ENCODE assay signal across 18 cellular contexts in genomic region chr2:171405546-171405945, GRCh38. TPM values are rescaled to one million over a fixed set of nuclear protein-coding genes. Genes with fewer than 3 reads are reported as not detected.
DNase-seq lines count a peak whose midpoint lies in the region; ATAC-seq and TF ChIP-seq lines count a peak whose summit lies in the region.
"Had no signal": no experiment of that assay in that cellular context is flagged by ENCODE, and none has a peak within 500 bp of the region (broad histone marks: within the 10 kb centered on the region; RNA-seq: fewer than 3 reads in every experiment).

No MANE protein-coding gene starts in this region.

- peaks cover 3% of the 10 kb centered on the region; the same call in 1 of the 2 replicates for H3K79me2 ChIP-seq in MM.1S (ENCODE audit: low read length)

- H3K9ac ChIP-seq in MM.1S (ENCODE audit: low read length): 0 out of 2 replicates have a peak overlapping the region, but pooled peaks have one; percentile 11

- peaks cover 29% of the 10 kb centered on the region for H3F3A ChIP-seq in MM.1S (ENCODE audit: insufficient read depth, low read length)

- no peak for TF ChIP-seq CTCF in MM.1S (IDR thresholded peaks at IDR 0.05; ENCODE audit: low read length)
- no peak for TF ChIP-seq CTCF in WTC11 (IDR thresholded peaks at IDR 0.05)
- TF ChIP-seq CTCF in WERI-Rb-1 (IDR thresholded peaks at IDR 0.05; ENCODE audit: low read depth, low read length): no peak

- H3K4me1 Mint-ChIP-seq in activated naive CD4-positive, alpha-beta T cell treated with anti-CD3 and anti-CD28 coated beads, Interleukin-2, amount 50 U/mL, for 24 hours: peaks cover 20% of the 10 kb centered on the region
- peaks cover 63% of the 10 kb centered on the region for H3K4me1 Mint-ChIP-seq in WTC11
- peaks cover 40% of the 10 kb centered on the region for H3K4me1 Mint-ChIP-seq in stimulated activated effector memory CD8-positive, alpha-beta T cell treated with anti-CD3 and anti-CD28 coated beads, Interleukin-12 subunit alpha, Interleukin-12 subunit beta, amount 100 ng/mL, for 72 hours

- CTCF ChIA-PET in WTC11 (lab: Charles Lee): interaction anchor here (1.1 kb wide), 1 partner anchor 11 kb away, joined by 3 read pairs; no protein-coding TSS in a partner anchor

- peaks cover 33% of the 10 kb centered on the region for H3K4me1 ChIP-seq in MM.1S (ENCODE audit: low read length)

- H3K27ac Mint-ChIP-seq in activated naive CD4-positive, alpha-beta T cell treated with anti-CD3 and anti-CD28 coated beads, Interleukin-2, amount 50 U/mL, for 24 hours: peak overlapping the region; percentile 2
- peak overlapping the region; percentile 1 for H3K27ac Mint-ChIP-seq in WTC11
- peak overlapping the region; percentile 24 for H3K27ac Mint-ChIP-seq in stimulated activated effector memory CD8-positive, alpha-beta T cell treated with anti-CD3 and anti-CD28 coated beads, Interleukin-12 subunit alpha, Interleukin-12 subunit beta, amount 100 ng/mL, for 72 hours
- H3K27ac Mint-ChIP-seq: CD4-positive, alpha-beta T cell; GM23338 had no signal

- POLR2A ChIA-PET in WTC11 (lab: Charles Lee): interaction anchor here (0.6 to 0.7 kb wide), 3 partner anchors 31 to 210 kb away, joined by 3 read pairs; no protein-coding TSS in a partner anchor

- no peaks in the 10 kb centered on the region for H3K9me2 ChIP-seq in MM.1S (replicated peaks; ENCODE audit: insufficient read depth, low read length)

- H3K4me3 Mint-ChIP-seq in activated naive CD4-positive, alpha-beta T cell treated with anti-CD3 and anti-CD28 coated beads, Interleukin-2, amount 50 U/mL, for 24 hours: no peak overlapping the region
- no peak overlapping the region for H3K4me3 Mint-ChIP-seq in WTC11
- H3K4me3 Mint-ChIP-seq in stimulated activated effector memory CD8-positive, alpha-beta T cell treated with anti-CD3 and anti-CD28 coated beads, Interleukin-12 subunit alpha, Interleukin-12 subunit beta, amount 100 ng/mL, for 72 hours: no peak overlapping the region
- H3K4me3 Mint-ChIP-seq: CD4-positive, alpha-beta T cell; GM23338 had no signal

- H3K27ac ChIP-seq in MM.1S (ENCODE audit: low read length): peak overlapping the region; percentile 78
- H3K27ac ChIP-seq in WERI-Rb-1: no peak overlapping the region
- H3K27ac ChIP-seq: SJCRH30 had no signal

- peak overlapping the region; percentile 2; the same call in 1 of the 2 replicates for H2AFZ ChIP-seq in MM.1S (ENCODE audit: low read length)
- H2AFZ ChIP-seq: GM23338 had no signal

- H3K27me3 ChIP-seq in MM.1S (replicated peaks; ENCODE audit: insufficient read depth, low read length): no peaks in the 10 kb centered on the region
- H3K27me3 ChIP-seq in WERI-Rb-1 (ENCODE audit: insufficient read depth, low read depth, severe bottlenecking): no peaks in the 10 kb centered on the region
- H3K27me3 ChIP-seq: SJCRH30 had no signal

- H3K27me3 Mint-ChIP-seq in activated naive CD4-positive, alpha-beta T cell treated with anti-CD3 and anti-CD28 coated beads, Interleukin-2, amount 50 U/mL, for 24 hours: no peaks in the 10 kb centered on the region
- H3K27me3 Mint-ChIP-seq in WTC11 (ENCODE audit: low read depth): no peaks in the 10 kb centered on the region
- H3K27me3 Mint-ChIP-seq: CD4-positive, alpha-beta T cell had no signal

- H3K36me3 ChIP-seq in MM.1S (replicated peaks; ENCODE audit: insufficient read depth, low read length): no peaks in the 10 kb centered on the region
- H3K36me3 ChIP-seq in WERI-Rb-1: no peaks in the 10 kb centered on the region
- H3K36me3 ChIP-seq: SJCRH30 had no signal

- H4K20me1 ChIP-seq in MM.1S (ENCODE audit: insufficient read depth, low read length): no peaks in the 10 kb centered on the region

- H3K9me3 ChIP-seq in MM.1S (replicated peaks; ENCODE audit: insufficient read depth, low read length) (no peaks in the 10 kb centered on the region), WERI-Rb-1 (ENCODE audit: severe bottlenecking) (peaks cover 25% of the 10 kb centered on the region)
- H3K9me3 ChIP-seq: SJCRH30 had no signal

- DNase-seq in activated naive CD4-positive, alpha-beta T cell (lab: John Stamatoyannopoulos, UW): no peak
- DNase-seq in MM.1S (peak; percentile 68), WTC11 (ENCODE audit: low spot score) (no peak), WERI-Rb-1 (no peak)
- DNase-seq in stimulated activated effector memory CD8-positive, alpha-beta T cell treated with anti-CD3 and anti-CD28 coated beads, Interleukin-12 subunit alpha, Interleukin-12 subunit beta, amount 100 ng/mL, for 72 hours (ENCODE audit: low spot score in 2 of 2): no peak
- DNase-seq: CD4-positive, alpha-beta T cell; DMS79 treated with DMSO at 0.1 percent for 48 hours; GF-D8; NCI-H1092; NCI-H187; NCI-H2171; NCI-H82; SJCRH30; SW 1271 had no signal

- H3K4me3 ChIP-seq in MM.1S (ENCODE audit: low read length): no peak overlapping the region
- H3K4me3 ChIP-seq in WERI-Rb-1 (ENCODE audit: low read depth, low read length): no peak overlapping the region
- H3K4me3 ChIP-seq: GM23338, SJCRH30 had no signal

- H3K9me3 Mint-ChIP-seq in activated naive CD4-positive, alpha-beta T cell treated with anti-CD3 and anti-CD28 coated beads, Interleukin-2, amount 50 U/mL, for 24 hours: no peaks in the 10 kb centered on the region
- peaks cover 10% of the 10 kb centered on the region for H3K9me3 Mint-ChIP-seq in WTC11
- peaks cover 6% of the 10 kb centered on the region for H3K9me3 Mint-ChIP-seq in stimulated activated effector memory CD8-positive, alpha-beta T cell treated with anti-CD3 and anti-CD28 coated beads, Interleukin-12 subunit alpha, Interleukin-12 subunit beta, amount 100 ng/mL, for 72 hours

- H3K36me3 Mint-ChIP-seq in activated naive CD4-positive, alpha-beta T cell treated with anti-CD3 and anti-CD28 coated beads, Interleukin-2, amount 50 U/mL, for 24 hours: peaks cover 17% of the 10 kb centered on the region
- H3K36me3 Mint-ChIP-seq in WTC11: peaks cover 28% of the 10 kb centered on the region
- H3K36me3 Mint-ChIP-seq in stimulated activated effector memory CD8-positive, alpha-beta T cell treated with anti-CD3 and anti-CD28 coated beads, Interleukin-12 subunit alpha, Interleukin-12 subunit beta, amount 100 ng/mL, for 72 hours: no peaks in the 10 kb centered on the region

- peak overlapping the region; percentile 42 for H3K4me2 ChIP-seq in MM.1S (ENCODE audit: low read depth, low read length)

- ATAC-seq in WTC11 (no peak), HG03139 (IDR thresholded peaks at IDR 0.05; ENCODE audit: unreplicated experiment) (no peak), GM18520 (IDR thresholded peaks at IDR 0.05; ENCODE audit: unreplicated experiment) (no peak)
- ATAC-seq in stimulated activated effector memory CD8-positive, alpha-beta T cell treated with anti-CD3 and anti-CD28 coated beads, Interleukin-12 subunit alpha, Interleukin-12 subunit beta, amount 100 ng/mL, for 72 hours: no peak
- ATAC-seq: GM23338 had no signal

TF ChIP-seq in WTC11, 78 proteins besides CTCF, POLR2A, EP300 and RAD21 (continues in another document):
- TF ChIP-seq ELF4 (CRISPR knock-in tag; IDR thresholded peaks at IDR 0.05; ENCODE audit: low read depth): no peak
- TF ChIP-seq ATF6 (CRISPR knock-in tag; IDR thresholded peaks at IDR 0.05): no peak
- TF ChIP-seq HMGXB4 (CRISPR knock-in tag; IDR thresholded peaks at IDR 0.05): no peak
- no peak for TF ChIP-seq MXD4 (CRISPR knock-in tag; IDR thresholded peaks at IDR 0.05; ENCODE audit: borderline replicate concordance)
- TF ChIP-seq NR1H2 (CRISPR knock-in tag; IDR thresholded peaks at IDR 0.05): no peak
- TF ChIP-seq, protein P1, sequence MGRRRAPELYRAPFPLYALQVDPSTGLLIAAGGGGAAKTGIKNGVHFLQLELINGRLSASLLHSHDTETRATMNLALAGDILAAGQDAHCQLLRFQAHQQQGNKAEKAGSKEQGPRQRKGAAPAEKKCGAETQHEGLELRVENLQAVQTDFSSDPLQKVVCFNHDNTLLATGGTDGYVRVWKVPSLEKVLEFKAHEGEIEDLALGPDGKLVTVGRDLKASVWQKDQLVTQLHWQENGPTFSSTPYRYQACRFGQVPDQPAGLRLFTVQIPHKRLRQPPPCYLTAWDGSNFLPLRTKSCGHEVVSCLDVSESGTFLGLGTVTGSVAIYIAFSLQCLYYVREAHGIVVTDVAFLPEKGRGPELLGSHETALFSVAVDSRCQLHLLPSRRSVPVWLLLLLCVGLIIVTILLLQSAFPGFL (CRISPR knock-in tag; IDR thresholded peaks at IDR 0.05; ENCODE audit: borderline replicate concordance): no peak
- TF ChIP-seq ZNF671 (CRISPR knock-in tag; IDR thresholded peaks at IDR 0.05): no peak

RNA-seq across cellular contexts. Expression of gene METTL8, which starts 28.2 kb away (rescaled TPM):
- total RNA-seq in WTC11 (2021): 47.8 to 59.1 TPM (median 53.4 TPM) in 3 replicates

RNA-seq across cellular contexts. Expression of gene DCAF17, which starts 28.5 kb away (rescaled TPM):
- total RNA-seq in WTC11 (2021): 27.2 to 34.0 TPM (median 30.5 TPM) in 3 replicates
